In genomic region chr1:36199934-36200741, GRCh38 we compare ENCODE assay signal across 11 cellular contexts. TPM values are rescaled to one million over a fixed set of nuclear protein-coding genes. Genes with fewer than 3 reads are reported as not detected.
DNase-seq lines count a peak whose midpoint lies in the region; ATAC-seq and TF ChIP-seq lines count a peak whose summit lies in the region.
"Had no signal": no experiment of that assay in that cellular context is flagged by ENCODE, and none has a peak within 500 bp of the region (broad histone marks: within the 10 kb centered on the region; RNA-seq: fewer than 3 reads in every experiment).

No MANE protein-coding gene starts in this region.

- no peak overlapping the region for H3K4ac ChIP-seq in mesendoderm (ENCODE audit: low read depth, low read length)

- H3K4me3 ChIP-seq in breast epithelium (no peak overlapping the region), mesendoderm (ENCODE audit: low read length) (no peak overlapping the region)
- H3K4me3 ChIP-seq in CD8-positive, alpha-beta memory T cell (ENCODE audit: low read length): no peak overlapping the region

- H3K18ac ChIP-seq in mesendoderm (ENCODE audit: low read length): no peak overlapping the region

- H3K4me1 ChIP-seq in breast epithelium (peaks cover 0 to 14% of the 10 kb centered on the region in 2 donors), mesendoderm (ENCODE audit: control insufficient read depth, low read depth, low read length) (no peaks in the 10 kb centered on the region)
- H3K4me1 ChIP-seq in CD8-positive, alpha-beta memory T cell (ENCODE audit: insufficient read depth, low read length): no peaks in the 10 kb centered on the region

- H2BK5ac ChIP-seq in mesendoderm (ENCODE audit: low read length): no peak overlapping the region

- H3K4me3 Mint-ChIP-seq in CD8-positive, alpha-beta memory T cell: no peak overlapping the region
- H3K4me3 Mint-ChIP-seq: activated B cell treated with CpG ODN at 0.5 μM for 24 hours; activated naive CD8-positive, alpha-beta T cell treated with anti-CD3 and anti-CD28 coated beads, Interleukin-2, amount 10 ng/mL, durations not matched to agents 7 days and 5 days had no signal

- no peaks in the 10 kb centered on the region for H3K9me3 Mint-ChIP-seq in CD8-positive, alpha-beta memory T cell
- H3K9me3 Mint-ChIP-seq: activated B cell treated with CpG ODN at 0.5 μM for 24 hours; activated naive CD8-positive, alpha-beta T cell treated with anti-CD3 and anti-CD28 coated beads, Interleukin-2, amount 10 ng/mL, durations not matched to agents 7 days and 5 days had no signal

- no peak for DNase-seq in Right ventricle myocardium inferior (ENCODE audit: missing footprints)
- no peak for DNase-seq in cardiac septum (ENCODE audit: low spot score)
- peak; percentile 56 to 89 for DNase-seq in breast epithelium (ENCODE audit: low spot score in 2 of 2)
- peak; percentile 53 for DNase-seq in kidney tubule cell (ENCODE audit: low spot score)
- no peak for DNase-seq in CD8-positive, alpha-beta memory T cell
- no peak for DNase-seq in mesendoderm
- DNase-seq: activated B cell treated with CpG ODN at 0.5 μM for 24 hours; activated naive CD8-positive, alpha-beta T cell treated with anti-CD3 and anti-CD28 coated beads, Interleukin-2, amount 10 ng/mL, durations not matched to agents 7 days and 5 days; NCI-H82 had no signal

- TF ChIP-seq POLR2A in breast epithelium (IDR thresholded peaks at IDR 0.05): no peak

- no peaks in the 10 kb centered on the region for H3K4me1 Mint-ChIP-seq in CD8-positive, alpha-beta memory T cell

- H3K23ac ChIP-seq in mesendoderm (ENCODE audit: low read length): no peak overlapping the region

- H3K36me3 ChIP-seq in breast epithelium (no peaks in the 10 kb centered on the region), mesendoderm (ENCODE audit: control insufficient read depth, insufficient read depth, low read length) (no peaks in the 10 kb centered on the region)
- no peaks in the 10 kb centered on the region for H3K36me3 ChIP-seq in CD8-positive, alpha-beta memory T cell (ENCODE audit: insufficient read depth, low read length)

- peaks cover 0 to 7% of the 10 kb centered on the region in 2 donors for H3K27me3 Mint-ChIP-seq in CD8-positive, alpha-beta memory T cell
- H3K27me3 Mint-ChIP-seq: activated naive CD8-positive, alpha-beta T cell treated with anti-CD3 and anti-CD28 coated beads, Interleukin-2, amount 10 ng/mL, durations not matched to agents 7 days and 5 days had no signal

- no peak overlapping the region for H3K9ac ChIP-seq in mesendoderm (ENCODE audit: low read length)

- H3K27ac ChIP-seq in breast epithelium: peak overlapping the region; percentile 87 to 90
- H3K27ac ChIP-seq in CD8-positive, alpha-beta memory T cell (ENCODE audit: low read depth, low read length): no peak overlapping the region
- H3K27ac ChIP-seq in mesendoderm (ENCODE audit: low read depth, low read length): no peak overlapping the region

- intact Hi-C loops in Right ventricle myocardium inferior (cut with DNase I) (loop anchor here (5.0 kb wide), 1 partner anchor 82 kb away; no protein-coding TSS in a partner anchor), cardiac septum (cut with DNase I) (no loop called here), breast epithelium (cut with DNase I; ENCODE audit: low total_unique reads) (no loop called here)

- no peak overlapping the region for H4K8ac ChIP-seq in mesendoderm (ENCODE audit: low read depth, low read length)

- no peak overlapping the region for H2BK120ac ChIP-seq in mesendoderm (ENCODE audit: low read depth, low read length)

- TF ChIP-seq CTCF in breast epithelium (IDR thresholded peaks at IDR 0.05): no peak

- no peak overlapping the region for H4K5ac ChIP-seq in mesendoderm (ENCODE audit: low read length)

- H3K36me3 Mint-ChIP-seq in CD8-positive, alpha-beta memory T cell: no peaks in the 10 kb centered on the region
- H3K36me3 Mint-ChIP-seq: activated naive CD8-positive, alpha-beta T cell treated with anti-CD3 and anti-CD28 coated beads, Interleukin-2, amount 10 ng/mL, durations not matched to agents 7 days and 5 days had no signal

- H3K9me3 ChIP-seq in breast epithelium: no peaks in the 10 kb centered on the region
- H3K9me3 ChIP-seq in CD8-positive, alpha-beta memory T cell (ENCODE audit: low read length): no peaks in the 10 kb centered on the region

- CTCF ChIA-PET in CD8-positive, alpha-beta memory T cell (lab: Charles Lee): interaction anchor here (0.8 kb wide), 1 partner anchor 11 kb away, joined by 4 read pairs; no protein-coding TSS in a partner anchor

- no peaks in the 10 kb centered on the region for H3K27me3 ChIP-seq in breast epithelium
- no peaks in the 10 kb centered on the region for H3K27me3 ChIP-seq in CD8-positive, alpha-beta memory T cell (ENCODE audit: insufficient read depth, low read length, poor library complexity, severe bottlenecking)
- no peaks in the 10 kb centered on the region for H3K27me3 ChIP-seq in mesendoderm (ENCODE audit: insufficient read depth, low read length, poor library complexity)

- peak overlapping the region in 1 of 8 donors; percentile 44 for H3K27ac Mint-ChIP-seq in CD8-positive, alpha-beta memory T cell
- H3K27ac Mint-ChIP-seq: activated B cell treated with CpG ODN at 0.5 μM for 24 hours; activated naive CD8-positive, alpha-beta T cell treated with anti-CD3 and anti-CD28 coated beads, Interleukin-2, amount 10 ng/mL, durations not matched to agents 7 days and 5 days had no signal

- ATAC-seq in Right ventricle myocardium inferior (peak; percentile 56), GM21825 (IDR thresholded peaks at IDR 0.05; ENCODE audit: unreplicated experiment) (no peak), GM21390 (IDR thresholded peaks at IDR 0.05; ENCODE audit: unreplicated experiment) (no peak)

- no peak overlapping the region for H3K4me2 ChIP-seq in mesendoderm (ENCODE audit: low read length)

- H3K56ac ChIP-seq in mesendoderm (ENCODE audit: low read length): no peak overlapping the region

- POLR2A ChIA-PET in CD8-positive, alpha-beta memory T cell (lab: Charles Lee): no interaction called here

- no CpG with 5 or more reads among the region's 13 CpGs for WGBS in mesendoderm (ENCODE audit: extremely low coverage, insufficient coverage, low lambda C conversion rate)

- H3K79me1 ChIP-seq in mesendoderm (ENCODE audit: low read length): no peaks in the 10 kb centered on the region

- H2AK5ac ChIP-seq in mesendoderm (ENCODE audit: low read length): no peak overlapping the region

- no peak overlapping the region for H2BK15ac ChIP-seq in mesendoderm (replicated peaks; ENCODE audit: low read depth)

- no peaks in the 10 kb centered on the region for H3K79me2 ChIP-seq in mesendoderm (ENCODE audit: control insufficient read depth, insufficient read depth, low read length)

RNA-seq across cellular contexts. Expression of gene THRAP3, which starts 24.1 kb away (rescaled TPM):
- 60.1 TPM for total RNA-seq in Right ventricle myocardium inferior
- 86.5 TPM for total RNA-seq in cardiac septum
- 100 to 1,000 TPM in 2 of 3 donors, 10 to 100 TPM in 1; 81.6 to 128 (median 122) TPM for total RNA-seq in breast epithelium
- total RNA-seq in CD8-positive, alpha-beta memory T cell: 100 to 1,000 TPM; 167 to 168 TPM
- 100 TPM for polyA plus RNA-seq in CD8-positive, alpha-beta memory T cell
- 112 TPM for polyA plus RNA-seq in mesendoderm (2013, experiment 1 of 2)
- 114 TPM for polyA plus RNA-seq in mesendoderm (2013, experiment 2 of 2)

RNA-seq across cellular contexts. Expression of gene MAP7D1, which starts 44.2 kb away (rescaled TPM):
- total RNA-seq in Right ventricle myocardium inferior (383 TPM), cardiac septum (262 TPM), breast epithelium (10 to 100 TPM; 67.4 to 78.0 (median 68.6) TPM)
- 100 to 1,000 TPM; 183 to 185 TPM for total RNA-seq in CD8-positive, alpha-beta memory T cell
- polyA plus RNA-seq in CD8-positive, alpha-beta memory T cell: 55.4 TPM
- 38.9 TPM for polyA plus RNA-seq in mesendoderm (2013, experiment 1 of 2)
- polyA plus RNA-seq in mesendoderm (2013, experiment 2 of 2): 40.0 TPM

RNA-seq across cellular contexts. Expression of gene TRAPPC3, which starts 50.9 kb away (rescaled TPM):
- total RNA-seq in Right ventricle myocardium inferior: 53.9 TPM
- total RNA-seq in cardiac septum: 47.9 TPM
- 100 to 1,000 TPM; 107 to 118 (median 116) TPM for total RNA-seq in breast epithelium
- total RNA-seq in CD8-positive, alpha-beta memory T cell: 10 to 100 TPM; 61.7 to 63.1 TPM
- polyA plus RNA-seq in CD8-positive, alpha-beta memory T cell: 117 TPM
- polyA plus RNA-seq in mesendoderm (2013, experiment 1 of 2): 40.2 TPM
- polyA plus RNA-seq in mesendoderm (2013, experiment 2 of 2): 41.3 TPM

Comparison
In these comparisons a context has a peak if more than half of its experiments do, and no peak if none do; other contexts are left out.
1. DNase-seq: peak in breast epithelium (2 of 2) and kidney tubule cell (single experiment); none in Right ventricle myocardium inferior (single experiment), cardiac septum (single experiment), CD8-positive, alpha-beta memory T cell (0 of 5) and mesendoderm (single experiment).
2. H3K27ac ChIP-seq: peak in breast epithelium (2 of 2); none in CD8-positive, alpha-beta memory T cell (single experiment) and mesendoderm (single experiment).